In the genomic region with DNA sequence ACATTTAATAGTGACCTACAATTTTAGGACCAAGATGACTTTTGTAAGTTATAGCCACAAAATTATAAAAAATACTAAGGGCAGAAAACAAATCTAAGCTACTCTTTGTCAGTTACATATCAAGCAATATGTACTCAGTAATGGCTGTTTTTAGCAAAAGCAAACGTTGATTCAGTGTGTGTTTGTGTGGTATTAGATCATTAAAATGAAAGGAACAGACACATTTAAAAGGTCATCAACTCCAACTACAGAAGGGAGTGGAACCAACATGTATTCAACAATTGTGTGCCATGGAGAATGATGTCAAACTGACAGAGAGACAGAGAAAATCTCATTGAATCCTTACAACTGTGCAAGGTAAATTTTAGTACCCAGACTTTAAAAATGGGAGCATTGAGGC, we compare ENCODE assay signal across 7 cellular contexts.
"Had no signal": no experiment of that assay in that cellular context is flagged by ENCODE, and none has a peak within 500 bp of the region (broad histone marks: within the 10 kb centered on the region; RNA-seq: fewer than 3 reads in every experiment).

No MANE protein-coding gene starts in this region.

- H3K4me2 ChIP-seq: GM23338 had no signal

- DNase-seq: H9, HCEC 1CT, KBM-7 had no signal

- FAIRE-seq: H1, H54, HTR-8/SVneo had no signal

- H2AFZ ChIP-seq: GM23338 had no signal

- ATAC-seq: GM23338 had no signal

- H3K4me3 ChIP-seq: GM23338 had no signal
